ENCODE assay signal across 22 cellular contexts in genomic region chr20:40880716-40881104, GRCh38.
"Had no signal": no experiment of that assay in that cellular context is flagged by ENCODE, and none has a peak within 500 bp of the region (broad histone marks: within the 10 kb centered on the region; RNA-seq: fewer than 3 reads in every experiment).

No MANE protein-coding gene starts in this region.

- H3K4me1 ChIP-seq: foreskin keratinocyte, lower lobe of right lung, neural progenitor cell, prostate gland, testis, vagina had no signal

- H3K27me3 Mint-ChIP-seq: activated B cell treated with CpG ODN at 0.5 μM for 24 hours; activated CD4-positive, alpha-beta memory T cell treated with anti-CD3 and anti-CD28 coated beads for 36 hours; activated CD4-positive, alpha-beta T cell treated with anti-CD3 and anti-CD28 coated beads for 36 hours; activated T-cell treated with anti-CD3 and anti-CD28 coated beads, Interleukin-2, amount 50 U/mL, for 24 hours; activated T-helper 17 cell treated with anti-CD3 and anti-CD28 coated beads, Interleukin-2, amount 50 U/mL, for 72 hours had no signal

- H3K4me1 Mint-ChIP-seq: activated B cell treated with CpG ODN at 0.5 μM for 24 hours had no signal

- ATAC-seq: activated CD4-positive, alpha-beta T cell treated with anti-CD3 and anti-CD28 coated beads for 36 hours; activated naive CD4-positive, alpha-beta T cell treated with anti-CD3 and anti-CD28 coated beads, Interleukin-2, amount 50 U/mL, for 72 hours; activated T-helper 17 cell treated with anti-CD3 and anti-CD28 coated beads, Interleukin-2, amount 50 U/mL, for 72 hours; foreskin keratinocyte; left lobe of liver; lower lobe of right lung had no signal

- H3K4me3 ChIP-seq: lower lobe of right lung, neural progenitor cell, prostate gland, testis, vagina had no signal

- H3K9me3 ChIP-seq: prostate gland, testis, vagina had no signal

- H3K27me3 ChIP-seq: neural progenitor cell, testis, vagina had no signal

- H2AFZ ChIP-seq: neural progenitor cell had no signal

- H3K27ac Mint-ChIP-seq: activated B cell treated with CpG ODN at 0.5 μM for 24 hours; activated CD4-positive, alpha-beta memory T cell treated with anti-CD3 and anti-CD28 coated beads for 36 hours; activated CD4-positive, alpha-beta T cell treated with anti-CD3 and anti-CD28 coated beads for 36 hours; activated T-cell treated with anti-CD3 and anti-CD28 coated beads, Interleukin-2, amount 50 U/mL, for 24 hours; activated T-helper 17 cell treated with anti-CD3 and anti-CD28 coated beads, Interleukin-2, amount 50 U/mL, for 72 hours; naive B cell; neural progenitor cell; type B pancreatic cell had no signal

- H3K36me3 Mint-ChIP-seq: activated CD4-positive, alpha-beta memory T cell treated with anti-CD3 and anti-CD28 coated beads for 36 hours; neural progenitor cell; type B pancreatic cell had no signal

- H3K9ac ChIP-seq: neural progenitor cell had no signal

- DNase-seq: activated B cell treated with CpG ODN at 0.5 μM for 24 hours; activated CD4-positive, alpha-beta memory T cell treated with anti-CD3 and anti-CD28 coated beads for 36 hours; activated CD4-positive, alpha-beta T cell treated with anti-CD3 and anti-CD28 coated beads for 36 hours; activated T-cell treated with anti-CD3 and anti-CD28 coated beads, Interleukin-2, amount 50 U/mL, for 24 hours; cerebellar nuclear complex; cortex of kidney; erythroblast; lower lobe of right lung; naive B cell; stimulated activated CD4-positive, alpha-beta T cell treated with anti-CD3 and anti-CD28 coated beads, Interleukin-2, amount 100 ng/mL, for 48 hours; stimulated activated CD8-positive, alpha-beta memory T cell treated with anti-CD3 and anti-CD28 coated beads, Interleukin-4, amount 100 ng/mL, for 48 hours; stimulated activated naive CD4-positive, alpha-beta T cell; testis had no signal

- H3K4me3 Mint-ChIP-seq: activated B cell treated with CpG ODN at 0.5 μM for 24 hours; activated CD4-positive, alpha-beta memory T cell treated with anti-CD3 and anti-CD28 coated beads for 36 hours; activated CD4-positive, alpha-beta T cell treated with anti-CD3 and anti-CD28 coated beads for 36 hours; activated T-cell treated with anti-CD3 and anti-CD28 coated beads, Interleukin-2, amount 50 U/mL, for 24 hours; activated T-helper 17 cell treated with anti-CD3 and anti-CD28 coated beads, Interleukin-2, amount 50 U/mL, for 72 hours; naive B cell; neural progenitor cell; T-helper 1 cell treated with Interleukin-12 subunit alpha and Interleukin-12 subunit beta and Interleukin-4 antibody, amounts not matched to agents 30 μg/mL and 1 μg/mL, for 36 hours; type B pancreatic cell had no signal

- H3K36me3 ChIP-seq: lower lobe of right lung, neural progenitor cell, prostate gland, vagina had no signal

- H3K4me2 ChIP-seq: neural progenitor cell had no signal
